13 cellular contexts compared by ENCODE assay signal in genomic region chr2:77028032-77028600, GRCh38.
"Had no signal": no experiment of that assay in that cellular context is flagged by ENCODE, and none has a peak within 500 bp of the region (broad histone marks: within the 10 kb centered on the region; RNA-seq: fewer than 3 reads in every experiment).

No MANE protein-coding gene starts in this region.

- H3K36me3 ChIP-seq: esophagus squamous epithelium, ovary had no signal

- DNase-seq: activated CD4-positive, CD25-positive, alpha-beta regulatory T cell treated with anti-CD3 and anti-CD28 coated beads, Interleukin-2, amount 50 U/mL, for 72 hours; activated naive CD4-positive, alpha-beta T cell treated with anti-CD3 and anti-CD28 coated beads, Interleukin-2, amount 10 ng/mL, durations not matched to agents 7 days and 5 days; activated T-cell treated with anti-CD3 and anti-CD28 coated beads, Interleukin-2, amount 50 U/mL, for 1 hour; esophagus squamous epithelium; foreskin melanocyte; immature natural killer cell; left cardiac atrium; ovary; T-helper 1 cell had no signal

- H3K4me1 ChIP-seq: esophagus squamous epithelium had no signal

- H3K4me3 ChIP-seq: esophagus squamous epithelium, lung, ovary had no signal

- H3K36me3 Mint-ChIP-seq: activated naive CD4-positive, alpha-beta T cell treated with anti-CD3 and anti-CD28 coated beads, Interleukin-2, amount 10 ng/mL, durations not matched to agents 7 days and 5 days; stimulated activated effector memory CD8-positive, alpha-beta T cell treated with anti-CD3 and anti-CD28 coated beads, Interleukin-12 subunit alpha, Interleukin-12 subunit beta, amount 100 ng/mL, for 72 hours had no signal

- H3K4me1 Mint-ChIP-seq: activated naive CD4-positive, alpha-beta T cell treated with anti-CD3 and anti-CD28 coated beads, Interleukin-2, amount 10 ng/mL, durations not matched to agents 7 days and 5 days; immature natural killer cell; neural crest cell; stimulated activated effector memory CD8-positive, alpha-beta T cell treated with anti-CD3 and anti-CD28 coated beads, Interleukin-12 subunit alpha, Interleukin-12 subunit beta, amount 100 ng/mL, for 72 hours had no signal

- H3K4me3 Mint-ChIP-seq: activated naive CD4-positive, alpha-beta T cell treated with anti-CD3 and anti-CD28 coated beads, Interleukin-2, amount 10 ng/mL, durations not matched to agents 7 days and 5 days; immature natural killer cell; neural crest cell; stimulated activated effector memory CD8-positive, alpha-beta T cell treated with anti-CD3 and anti-CD28 coated beads, Interleukin-12 subunit alpha, Interleukin-12 subunit beta, amount 100 ng/mL, for 72 hours had no signal

- H3K27ac ChIP-seq: esophagus squamous epithelium, ovary had no signal

- H3K27me3 Mint-ChIP-seq: activated naive CD4-positive, alpha-beta T cell treated with anti-CD3 and anti-CD28 coated beads, Interleukin-2, amount 10 ng/mL, durations not matched to agents 7 days and 5 days had no signal

- H3K9me3 ChIP-seq: esophagus squamous epithelium, ovary had no signal

- FAIRE-seq: astrocyte had no signal

- H3K27me3 ChIP-seq: esophagus squamous epithelium, ovary had no signal

- H3K27ac Mint-ChIP-seq: activated naive CD4-positive, alpha-beta T cell treated with anti-CD3 and anti-CD28 coated beads, Interleukin-2, amount 10 ng/mL, durations not matched to agents 7 days and 5 days; immature natural killer cell; stimulated activated effector memory CD8-positive, alpha-beta T cell treated with anti-CD3 and anti-CD28 coated beads, Interleukin-12 subunit alpha, Interleukin-12 subunit beta, amount 100 ng/mL, for 72 hours had no signal

- ATAC-seq: stimulated activated effector memory CD8-positive, alpha-beta T cell treated with anti-CD3 and anti-CD28 coated beads, Interleukin-12 subunit alpha, Interleukin-12 subunit beta, amount 100 ng/mL, for 72 hours had no signal
